ENCODE assay signal across 1 cellular context in the genomic region with DNA sequence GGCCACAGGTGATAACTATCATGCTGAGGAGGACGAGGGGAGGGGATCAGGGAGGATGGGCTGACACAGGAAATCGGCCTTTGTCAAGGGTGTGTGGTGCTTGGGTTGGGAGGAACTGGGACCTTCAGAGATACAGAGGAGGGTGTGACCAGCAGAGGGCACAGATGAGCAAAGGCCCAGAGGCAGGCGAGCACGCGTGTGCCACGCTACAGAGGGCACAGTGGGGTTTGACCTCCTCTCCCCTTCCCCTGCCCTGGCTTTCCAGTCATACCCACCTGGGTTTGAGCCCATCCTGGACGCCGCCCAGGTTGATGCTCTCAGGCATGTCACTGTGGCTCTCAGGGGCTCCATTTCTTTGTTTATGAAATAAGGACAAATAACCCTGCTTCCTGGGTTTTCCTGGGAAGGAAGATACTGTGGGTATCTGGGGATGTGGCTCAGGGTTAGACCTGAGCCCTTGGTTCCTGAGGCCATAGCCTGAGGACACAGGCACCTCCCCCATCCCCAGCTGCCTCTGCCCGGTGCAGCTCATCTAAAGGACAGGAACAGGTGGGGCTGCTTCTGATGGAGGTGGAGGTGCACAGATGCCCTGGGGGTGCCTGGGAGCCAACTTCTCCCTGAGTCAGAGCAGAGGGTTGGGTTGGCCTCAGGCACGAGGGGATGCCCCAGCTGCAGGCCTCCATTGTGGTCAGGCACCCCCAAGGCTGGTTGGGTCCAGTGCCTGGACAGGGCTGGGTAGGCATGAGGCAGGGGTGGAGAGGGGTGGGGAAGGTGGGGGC.
TF ChIP-seq lines count a peak whose summit lies in the region.

No MANE protein-coding gene starts in this region.

TF ChIP-seq in HepG2, 621 proteins besides CTCF, POLR2A, EP300 and RAD21 (continued from another document and continues in another):
- TF ChIP-seq PHF5A (CRISPR knock-in tag; IDR thresholded peaks at IDR 0.05; ENCODE audit: low read depth, unreplicated experiment) (no peak), STAG1 (CRISPR knock-in tag; IDR thresholded peaks at IDR 0.05) (peak; percentile 71), ZNF598 (CRISPR knock-in tag; IDR thresholded peaks at IDR 0.05; ENCODE audit: borderline replicate concordance) (0 out of 2 replicates have a peak, but pooled peaks have one; percentile 22), SOX13 (IDR thresholded peaks at IDR 0.05) (no peak), SOX13 (CRISPR knock-in tag; conservative IDR thresholded peaks at IDR 0.05 in 1 of 2, IDR thresholded peaks at IDR 0.05 in 1 of 2) (0 out of 4 replicates have a peak, but pooled peaks of 1 of the 2 experiments have one; percentile 11), FOXC1 (CRISPR knock-in tag; IDR thresholded peaks at IDR 0.05; ENCODE audit: borderline replicate concordance) (peak; percentile 26; the same call in 1 of the 2 replicates), RARA (CRISPR knock-in tag; IDR thresholded peaks at IDR 0.05) (0 out of 2 replicates have a peak, but pooled peaks have one; percentile 25), ZNF746 (CRISPR knock-in tag; IDR thresholded peaks at IDR 0.05) (peak; percentile 42; the same call in 1 of the 2 replicates), XBP1 (CRISPR knock-in tag; IDR thresholded peaks at IDR 0.05) (no peak), CBX1 (IDR thresholded peaks at IDR 0.05; ENCODE audit: low read depth) (peak; percentile 56), ZNF563 (CRISPR knock-in tag; IDR thresholded peaks at IDR 0.05) (peak; percentile 52; the same call in 1 of the 2 replicates), AHR (CRISPR knock-in tag; IDR thresholded peaks at IDR 0.05) (0 out of 2 replicates have a peak, but pooled peaks have one; percentile 44), HOXA7 (CRISPR knock-in tag; IDR thresholded peaks at IDR 0.05) (no peak), MIER3 (CRISPR knock-in tag; IDR thresholded peaks at IDR 0.05; ENCODE audit: borderline replicate concordance) (peak; percentile 43; the same call in 1 of the 2 replicates), RXRB (CRISPR knock-in tag; IDR thresholded peaks at IDR 0.05; ENCODE audit: borderline replicate concordance) (peak; percentile 58; the same call in 1 of the 2 replicates), SPEN (CRISPR knock-in tag; IDR thresholded peaks at IDR 0.05; ENCODE audit: low read depth) (peak; percentile 63; the same call in 1 of the 2 replicates), MAFG (CRISPR knock-in tag; IDR thresholded peaks at IDR 0.05) (no peak), SKI (IDR thresholded peaks at IDR 0.05; ENCODE audit: partially characterized antibody) (no peak), HNRNPL (IDR thresholded peaks at IDR 0.05; ENCODE audit: low read depth, low read length) (peak; percentile 80), ZNF274 (CRISPR knock-in tag; IDR thresholded peaks at IDR 0.05) (peak; percentile 50; the same call in 1 of the 2 replicates), NFKB2 (CRISPR knock-in tag; IDR thresholded peaks at IDR 0.05; ENCODE audit: borderline replicate concordance) (peak; percentile 60; the same call in 1 of the 2 replicates), ZNF768 (CRISPR knock-in tag; IDR thresholded peaks at IDR 0.05) (0 out of 2 replicates have a peak, but pooled peaks have one; percentile 29), CBX2 (IDR thresholded peaks at IDR 0.05; ENCODE audit: low read depth, low read length) (no peak), CBX2 (CRISPR knock-in tag; IDR thresholded peaks at IDR 0.05; ENCODE audit: low read depth) (peak; percentile 30; the same call in 1 of the 2 replicates), EHMT2 (IDR thresholded peaks at IDR 0.05; ENCODE audit: borderline replicate concordance, low read depth, low read length) (no peak), XRCC5 (optimal IDR thresholded peaks at IDR 0.05; ENCODE audit: low read length) (peak; percentile 79), ZNF263 (CRISPR knock-in tag; IDR thresholded peaks at IDR 0.05) (peak; percentile 81), SOX6 (IDR thresholded peaks at IDR 0.05) (no peak), SOX6 (CRISPR knock-in tag; IDR thresholded peaks at IDR 0.05) (0 out of 2 replicates have a peak, but pooled peaks have one; percentile 45), ZNF253 (CRISPR knock-in tag; IDR thresholded peaks at IDR 0.05; ENCODE audit: borderline replicate concordance) (no peak), JARID2 (CRISPR knock-in tag; IDR thresholded peaks at IDR 0.05; ENCODE audit: insufficient replicate concordance) (peak; percentile 54), BHLHE40 (IDR thresholded peaks at IDR 0.05; ENCODE audit: low read length) (peak; percentile 68), ZNF749 (CRISPR knock-in tag; IDR thresholded peaks at IDR 0.05; ENCODE audit: borderline replicate concordance) (no peak), ZNF343 (CRISPR knock-in tag; IDR thresholded peaks at IDR 0.05) (0 out of 2 replicates have a peak, but pooled peaks have one; percentile 31)
- TF ChIP-seq, protein P1, sequence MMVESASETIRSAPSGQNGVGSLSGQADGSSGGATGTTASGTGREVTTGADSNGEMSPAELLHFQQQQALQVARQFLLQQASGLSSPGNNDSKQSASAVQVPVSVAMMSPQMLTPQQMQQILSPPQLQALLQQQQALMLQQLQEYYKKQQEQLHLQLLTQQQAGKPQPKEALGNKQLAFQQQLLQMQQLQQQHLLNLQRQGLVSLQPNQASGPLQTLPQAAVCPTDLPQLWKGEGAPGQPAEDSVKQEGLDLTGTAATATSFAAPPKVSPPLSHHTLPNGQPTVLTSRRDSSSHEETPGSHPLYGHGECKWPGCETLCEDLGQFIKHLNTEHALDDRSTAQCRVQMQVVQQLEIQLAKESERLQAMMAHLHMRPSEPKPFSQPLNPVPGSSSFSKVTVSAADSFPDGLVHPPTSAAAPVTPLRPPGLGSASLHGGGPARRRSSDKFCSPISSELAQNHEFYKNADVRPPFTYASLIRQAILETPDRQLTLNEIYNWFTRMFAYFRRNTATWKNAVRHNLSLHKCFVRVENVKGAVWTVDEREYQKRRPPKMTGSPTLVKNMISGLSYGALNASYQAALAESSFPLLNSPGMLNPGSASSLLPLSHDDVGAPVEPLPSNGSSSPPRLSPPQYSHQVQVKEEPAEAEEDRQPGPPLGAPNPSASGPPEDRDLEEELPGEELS (CRISPR knock-in tag; IDR thresholded peaks at IDR 0.05), result peak; percentile 18; the same call in 1 of the 2 replicates
- TF ChIP-seq, protein P2, sequence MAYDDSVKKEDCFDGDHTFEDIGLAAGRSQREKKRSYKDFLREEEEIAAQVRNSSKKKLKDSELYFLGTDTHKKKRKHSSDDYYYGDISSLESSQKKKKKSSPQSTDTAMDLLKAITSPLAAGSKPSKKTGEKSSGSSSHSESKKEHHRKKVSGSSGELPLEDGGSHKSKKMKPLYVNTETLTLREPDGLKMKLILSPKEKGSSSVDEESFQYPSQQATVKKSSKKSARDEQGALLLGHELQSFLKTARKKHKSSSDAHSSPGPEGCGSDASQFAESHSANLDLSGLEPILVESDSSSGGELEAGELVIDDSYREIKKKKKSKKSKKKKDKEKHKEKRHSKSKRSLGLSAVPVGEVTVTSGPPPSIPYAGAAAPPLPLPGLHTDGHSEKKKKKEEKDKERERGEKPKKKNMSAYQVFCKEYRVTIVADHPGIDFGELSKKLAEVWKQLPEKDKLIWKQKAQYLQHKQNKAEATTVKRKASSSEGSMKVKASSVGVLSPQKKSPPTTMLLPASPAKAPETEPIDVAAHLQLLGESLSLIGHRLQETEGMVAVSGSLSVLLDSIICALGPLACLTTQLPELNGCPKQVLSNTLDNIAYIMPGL (CRISPR knock-in tag; IDR thresholded peaks at IDR 0.05; ENCODE audit: borderline replicate concordance in 1 of 2, low read depth in 1 of 2), result peak; percentile 59 to 64; a peak in 2 of 4 replicates
- TF ChIP-seq, protein P3, sequence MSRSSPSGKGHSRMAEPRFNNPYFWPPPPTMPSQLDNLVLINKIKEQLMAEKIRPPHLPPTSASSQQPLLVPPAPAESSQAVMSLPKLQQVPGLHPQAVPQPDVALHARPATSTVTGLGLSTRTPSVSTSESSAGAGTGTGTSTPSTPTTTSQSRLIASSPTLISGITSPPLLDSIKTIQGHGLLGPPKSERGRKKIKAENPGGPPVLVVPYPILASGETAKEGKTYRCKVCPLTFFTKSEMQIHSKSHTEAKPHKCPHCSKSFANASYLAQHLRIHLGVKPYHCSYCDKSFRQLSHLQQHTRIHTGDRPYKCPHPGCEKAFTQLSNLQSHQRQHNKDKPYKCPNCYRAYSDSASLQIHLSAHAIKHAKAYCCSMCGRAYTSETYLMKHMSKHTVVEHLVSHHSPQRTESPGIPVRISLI (CRISPR knock-in tag; IDR thresholded peaks at IDR 0.05; ENCODE audit: borderline replicate concordance), result peak; percentile 36; the same call in 1 of the 2 replicates
- TF ChIP-seq, protein P4, sequence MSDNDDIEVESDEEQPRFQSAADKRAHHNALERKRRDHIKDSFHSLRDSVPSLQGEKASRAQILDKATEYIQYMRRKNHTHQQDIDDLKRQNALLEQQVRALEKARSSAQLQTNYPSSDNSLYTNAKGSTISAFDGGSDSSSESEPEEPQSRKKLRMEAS (IDR thresholded peaks at IDR 0.05), result peak; percentile 71; the same call in 1 of the 2 replicates
- TF ChIP-seq, protein P5, sequence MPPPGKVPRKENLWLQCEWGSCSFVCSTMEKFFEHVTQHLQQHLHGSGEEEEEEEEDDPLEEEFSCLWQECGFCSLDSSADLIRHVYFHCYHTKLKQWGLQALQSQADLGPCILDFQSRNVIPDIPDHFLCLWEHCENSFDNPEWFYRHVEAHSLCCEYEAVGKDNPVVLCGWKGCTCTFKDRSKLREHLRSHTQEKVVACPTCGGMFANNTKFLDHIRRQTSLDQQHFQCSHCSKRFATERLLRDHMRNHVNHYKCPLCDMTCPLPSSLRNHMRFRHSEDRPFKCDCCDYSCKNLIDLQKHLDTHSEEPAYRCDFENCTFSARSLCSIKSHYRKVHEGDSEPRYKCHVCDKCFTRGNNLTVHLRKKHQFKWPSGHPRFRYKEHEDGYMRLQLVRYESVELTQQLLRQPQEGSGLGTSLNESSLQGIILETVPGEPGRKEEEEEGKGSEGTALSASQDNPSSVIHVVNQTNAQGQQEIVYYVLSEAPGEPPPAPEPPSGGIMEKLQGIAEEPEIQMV (CRISPR knock-in tag; IDR thresholded peaks at IDR 0.05; ENCODE audit: low read depth), result peak; percentile 58; the same call in 1 of the 2 replicates
- TF ChIP-seq, protein P6, sequence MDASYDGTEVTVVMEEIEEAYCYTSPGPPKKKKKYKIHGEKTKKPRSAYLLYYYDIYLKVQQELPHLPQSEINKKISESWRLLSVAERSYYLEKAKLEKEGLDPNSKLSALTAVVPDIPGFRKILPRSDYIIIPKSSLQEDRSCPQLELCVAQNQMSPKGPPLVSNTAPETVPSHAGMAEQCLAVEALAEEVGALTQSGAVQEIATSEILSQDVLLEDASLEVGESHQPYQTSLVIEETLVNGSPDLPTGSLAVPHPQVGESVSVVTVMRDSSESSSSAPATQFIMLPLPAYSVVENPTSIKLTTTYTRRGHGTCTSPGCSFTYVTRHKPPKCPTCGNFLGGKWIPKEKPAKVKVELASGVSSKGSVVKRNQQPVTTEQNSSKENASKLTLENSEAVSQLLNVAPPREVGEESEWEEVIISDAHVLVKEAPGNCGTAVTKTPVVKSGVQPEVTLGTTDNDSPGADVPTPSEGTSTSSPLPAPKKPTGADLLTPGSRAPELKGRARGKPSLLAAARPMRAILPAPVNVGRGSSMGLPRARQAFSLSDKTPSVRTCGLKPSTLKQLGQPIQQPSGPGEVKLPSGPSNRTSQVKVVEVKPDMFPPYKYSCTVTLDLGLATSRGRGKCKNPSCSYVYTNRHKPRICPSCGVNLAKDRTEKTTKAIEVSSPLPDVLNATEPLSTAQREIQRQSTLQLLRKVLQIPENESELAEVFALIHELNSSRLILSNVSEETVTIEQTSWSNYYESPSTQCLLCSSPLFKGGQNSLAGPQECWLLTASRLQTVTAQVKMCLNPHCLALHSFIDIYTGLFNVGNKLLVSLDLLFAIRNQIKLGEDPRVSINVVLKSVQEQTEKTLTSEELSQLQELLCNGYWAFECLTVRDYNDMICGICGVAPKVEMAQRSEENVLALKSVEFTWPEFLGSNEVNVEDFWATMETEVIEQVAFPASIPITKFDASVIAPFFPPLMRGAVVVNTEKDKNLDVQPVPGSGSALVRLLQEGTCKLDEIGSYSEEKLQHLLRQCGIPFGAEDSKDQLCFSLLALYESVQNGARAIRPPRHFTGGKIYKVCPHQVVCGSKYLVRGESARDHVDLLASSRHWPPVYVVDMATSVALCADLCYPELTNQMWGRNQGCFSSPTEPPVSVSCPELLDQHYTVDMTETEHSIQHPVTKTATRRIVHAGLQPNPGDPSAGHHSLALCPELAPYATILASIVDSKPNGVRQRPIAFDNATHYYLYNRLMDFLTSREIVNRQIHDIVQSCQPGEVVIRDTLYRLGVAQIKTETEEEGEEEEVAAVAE (CRISPR knock-in tag; IDR thresholded peaks at IDR 0.05; ENCODE audit: borderline replicate concordance), result peak; percentile 39; the same call in 1 of the 2 replicates
- TF ChIP-seq, protein P7, sequence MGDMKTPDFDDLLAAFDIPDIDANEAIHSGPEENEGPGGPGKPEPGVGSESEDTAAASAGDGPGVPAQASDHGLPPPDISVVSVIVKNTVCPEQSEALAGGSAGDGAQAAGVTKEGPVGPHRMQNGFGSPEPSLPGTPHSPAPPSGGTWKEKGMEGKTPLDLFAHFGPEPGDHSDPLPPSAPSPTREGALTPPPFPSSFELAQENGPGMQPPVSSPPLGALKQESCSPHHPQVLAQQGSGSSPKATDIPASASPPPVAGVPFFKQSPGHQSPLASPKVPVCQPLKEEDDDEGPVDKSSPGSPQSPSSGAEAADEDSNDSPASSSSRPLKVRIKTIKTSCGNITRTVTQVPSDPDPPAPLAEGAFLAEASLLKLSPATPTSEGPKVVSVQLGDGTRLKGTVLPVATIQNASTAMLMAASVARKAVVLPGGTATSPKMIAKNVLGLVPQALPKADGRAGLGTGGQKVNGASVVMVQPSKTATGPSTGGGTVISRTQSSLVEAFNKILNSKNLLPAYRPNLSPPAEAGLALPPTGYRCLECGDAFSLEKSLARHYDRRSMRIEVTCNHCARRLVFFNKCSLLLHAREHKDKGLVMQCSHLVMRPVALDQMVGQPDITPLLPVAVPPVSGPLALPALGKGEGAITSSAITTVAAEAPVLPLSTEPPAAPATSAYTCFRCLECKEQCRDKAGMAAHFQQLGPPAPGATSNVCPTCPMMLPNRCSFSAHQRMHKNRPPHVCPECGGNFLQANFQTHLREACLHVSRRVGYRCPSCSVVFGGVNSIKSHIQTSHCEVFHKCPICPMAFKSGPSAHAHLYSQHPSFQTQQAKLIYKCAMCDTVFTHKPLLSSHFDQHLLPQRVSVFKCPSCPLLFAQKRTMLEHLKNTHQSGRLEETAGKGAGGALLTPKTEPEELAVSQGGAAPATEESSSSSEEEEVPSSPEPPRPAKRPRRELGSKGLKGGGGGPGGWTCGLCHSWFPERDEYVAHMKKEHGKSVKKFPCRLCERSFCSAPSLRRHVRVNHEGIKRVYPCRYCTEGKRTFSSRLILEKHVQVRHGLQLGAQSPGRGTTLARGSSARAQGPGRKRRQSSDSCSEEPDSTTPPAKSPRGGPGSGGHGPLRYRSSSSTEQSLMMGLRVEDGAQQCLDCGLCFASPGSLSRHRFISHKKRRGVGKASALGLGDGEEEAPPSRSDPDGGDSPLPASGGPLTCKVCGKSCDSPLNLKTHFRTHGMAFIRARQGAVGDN (CRISPR knock-in tag; IDR thresholded peaks at IDR 0.05), result peak; percentile 76
- TF ChIP-seq, protein P8, sequence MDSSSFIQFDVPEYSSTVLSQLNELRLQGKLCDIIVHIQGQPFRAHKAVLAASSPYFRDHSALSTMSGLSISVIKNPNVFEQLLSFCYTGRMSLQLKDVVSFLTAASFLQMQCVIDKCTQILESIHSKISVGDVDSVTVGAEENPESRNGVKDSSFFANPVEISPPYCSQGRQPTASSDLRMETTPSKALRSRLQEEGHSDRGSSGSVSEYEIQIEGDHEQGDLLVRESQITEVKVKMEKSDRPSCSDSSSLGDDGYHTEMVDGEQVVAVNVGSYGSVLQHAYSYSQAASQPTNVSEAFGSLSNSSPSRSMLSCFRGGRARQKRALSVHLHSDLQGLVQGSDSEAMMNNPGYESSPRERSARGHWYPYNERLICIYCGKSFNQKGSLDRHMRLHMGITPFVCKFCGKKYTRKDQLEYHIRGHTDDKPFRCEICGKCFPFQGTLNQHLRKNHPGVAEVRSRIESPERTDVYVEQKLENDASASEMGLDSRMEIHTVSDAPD (CRISPR knock-in tag; IDR thresholded peaks at IDR 0.05), result 0 out of 2 replicates have a peak, but pooled peaks have one; percentile 28
